In genomic region chr17:75034236-75034908, GRCh38 we compare ENCODE assay signal across 1 cellular context.
TF ChIP-seq lines count a peak whose summit lies in the region.

No MANE protein-coding gene starts in this region.

TF ChIP-seq in K562, 482 proteins besides CTCF, POLR2A, EP300 and RAD21 (continued from another document and continues in another):
- peak; percentile 95 for TF ChIP-seq MAX (CRISPR knock-in tag; IDR thresholded peaks at IDR 0.05)
- no peak for TF ChIP-seq POLR2AphosphoS5 (IDR thresholded peaks at IDR 0.05; ENCODE audit: control insufficient read depth, insufficient read depth, low read depth, low read length)
- TF ChIP-seq NR2F6 (CRISPR knock-in tag; IDR thresholded peaks at IDR 0.05), result 0 out of 2 replicates have a peak, but pooled peaks have one; percentile 64
- TF ChIP-seq POLR3G (IDR thresholded peaks at IDR 0.05; ENCODE audit: extremely low read depth, insufficient read length, insufficient replicate concordance), result no peak
- no peak for TF ChIP-seq HMBOX1 (IDR thresholded peaks at IDR 0.05)
- no peak; the same call in 1 of the 2 replicates for TF ChIP-seq KAT7 (CRISPR knock-in tag; IDR thresholded peaks at IDR 0.05; ENCODE audit: borderline replicate concordance)
- no peak for TF ChIP-seq SLC30A9 (CRISPR knock-in tag; IDR thresholded peaks at IDR 0.05)
- TF ChIP-seq ETV5 (CRISPR knock-in tag; IDR thresholded peaks at IDR 0.05; ENCODE audit: low read depth), result no peak
- peak; percentile 25; the same call in 1 of the 2 replicates for TF ChIP-seq CTBP1 (IDR thresholded peaks at IDR 0.05; ENCODE audit: borderline replicate concordance)
- 0 out of 2 replicates have a peak, but pooled peaks have one; percentile 42 for TF ChIP-seq ZNF707 (CRISPR knock-in tag; conservative IDR thresholded peaks at IDR 0.05)
- no peak for TF ChIP-seq POLR2B (IDR thresholded peaks at IDR 0.05; ENCODE audit: low read depth, partially characterized antibody)
- no peak for TF ChIP-seq HNRNPH1 (optimal IDR thresholded peaks at IDR 0.05; ENCODE audit: low read depth, low read length)
- TF ChIP-seq BMI1 (IDR thresholded peaks at IDR 0.05; ENCODE audit: low read length), result no peak
- TF ChIP-seq RHOXF2B (CRISPR knock-in tag; conservative IDR thresholded peaks at IDR 0.05), result no peak
- TF ChIP-seq ARID1B (IDR thresholded peaks at IDR 0.05), result no peak; the same call in 1 of the 2 replicates
- no peak for TF ChIP-seq CHD1 (IDR thresholded peaks at IDR 0.05; ENCODE audit: low read length)
- TF ChIP-seq ZNF121 (CRISPR knock-in tag; conservative IDR thresholded peaks at IDR 0.05), result no peak
- TF ChIP-seq PHB2 (IDR thresholded peaks at IDR 0.05; ENCODE audit: low read depth), result no peak
- TF ChIP-seq SAFB2 (IDR thresholded peaks at IDR 0.05; ENCODE audit: borderline replicate concordance, low read depth, low read length, severe bottlenecking), result no peak
- TF ChIP-seq KLF1 (tag; IDR thresholded peaks at IDR 0.05), result peak; percentile 53; the same call in 1 of the 2 replicates
- peak; percentile 91; the same call in 1 of the 2 replicates for TF ChIP-seq SRSF3 (IDR thresholded peaks at IDR 0.05; ENCODE audit: insufficient read depth, low read length)
- peak; percentile 40 to 59; a peak in 2 of 4 replicates for TF ChIP-seq FOXK2 (conservative IDR thresholded peaks at IDR 0.05 in 1 of 2, IDR thresholded peaks at IDR 0.05 in 1 of 2; ENCODE audit: low read depth in 2 of 2)
- TF ChIP-seq HDAC3 (IDR thresholded peaks at IDR 0.05; ENCODE audit: borderline replicate concordance, partially characterized antibody), result no peak
- TF ChIP-seq HNRNPK (IDR thresholded peaks at IDR 0.05; ENCODE audit: low read depth, low read length, poor library complexity, severe bottlenecking), result no peak
- TF ChIP-seq NRF1 (conservative IDR thresholded peaks at IDR 0.05 in 1 of 2, IDR thresholded peaks at IDR 0.05 in 1 of 2), result 0 out of 4 replicates have a peak, but pooled peaks of 1 of the 2 experiments have one; percentile 15
- no peak for TF ChIP-seq ZHX1 (conservative IDR thresholded peaks at IDR 0.05; ENCODE audit: low read length)
- no peak for TF ChIP-seq ZNF384 (IDR thresholded peaks at IDR 0.05; ENCODE audit: low read depth, low read length)
- TF ChIP-seq TEAD1 (CRISPR knock-in tag; IDR thresholded peaks at IDR 0.05), result peak in 1 of 2 experiments; percentile 77; a peak in 2 of 4 replicates
- no peak for TF ChIP-seq TAF1 (IDR thresholded peaks at IDR 0.05; ENCODE audit: control insufficient read depth, extremely low read depth, insufficient read depth, low read length, severe bottlenecking)
- peak; percentile 91 for TF ChIP-seq MGA (IDR thresholded peaks at IDR 0.05)
- 0 out of 2 replicates have a peak, but pooled peaks have one; percentile 14 for TF ChIP-seq CBX1 (IDR thresholded peaks at IDR 0.05; ENCODE audit: low read depth)
- no peak for TF ChIP-seq SNAPC5 (CRISPR knock-in tag; IDR thresholded peaks at IDR 0.05)
- no peak for TF ChIP-seq SPI1 (IDR thresholded peaks at IDR 0.05; ENCODE audit: borderline replicate concordance, low read depth, low read length)
- TF ChIP-seq PHF20 (IDR thresholded peaks at IDR 0.05; ENCODE audit: partially characterized antibody), result no peak
- TF ChIP-seq PHF8 (IDR thresholded peaks at IDR 0.05; ENCODE audit: borderline replicate concordance, low read length), result peak; percentile 33; the same call in 1 of the 2 replicates
- TF ChIP-seq SMAD3 (CRISPR knock-in tag; conservative IDR thresholded peaks at IDR 0.05), result no peak
- TF ChIP-seq SMAD1 (IDR thresholded peaks at IDR 0.05; ENCODE audit: low read depth, low read length, partially characterized antibody), result no peak
- TF ChIP-seq FOXK1 (CRISPR knock-in tag; IDR thresholded peaks at IDR 0.05; ENCODE audit: borderline replicate concordance), result peak; percentile 61; the same call in 1 of the 2 replicates
- TF ChIP-seq KLF13 (tag; IDR thresholded peaks at IDR 0.05; ENCODE audit: borderline replicate concordance, low read depth), result no peak
- peak in 1 of 2 experiments; percentile 98; a peak in 2 of 4 replicates for TF ChIP-seq ARNT (IDR thresholded peaks at IDR 0.05)
- no peak; the same call in 1 of the 2 replicates for TF ChIP-seq TCF15 (CRISPR knock-in tag; IDR thresholded peaks at IDR 0.05)
- TF ChIP-seq CEBPB (tag; IDR thresholded peaks at IDR 0.05), result no peak
- TF ChIP-seq ELF4 (CRISPR knock-in tag; IDR thresholded peaks at IDR 0.05), result no peak
- TF ChIP-seq ZBTB1 (CRISPR knock-in tag; IDR thresholded peaks at IDR 0.05; ENCODE audit: borderline replicate concordance, low read depth), result 0 out of 2 replicates have a peak, but pooled peaks have one; percentile 8
- no peak for TF ChIP-seq PTBP1 (IDR thresholded peaks at IDR 0.05; ENCODE audit: low read depth, low read length)
- 0 out of 2 replicates have a peak, but pooled peaks have one; percentile 41 for TF ChIP-seq GTF2F1 (IDR thresholded peaks at IDR 0.05; ENCODE audit: low read depth, low read length)
- TF ChIP-seq MCM7 (IDR thresholded peaks at IDR 0.05), result no peak
